Comparison of ENCODE assay signal across 1 cellular context in the genomic region with DNA sequence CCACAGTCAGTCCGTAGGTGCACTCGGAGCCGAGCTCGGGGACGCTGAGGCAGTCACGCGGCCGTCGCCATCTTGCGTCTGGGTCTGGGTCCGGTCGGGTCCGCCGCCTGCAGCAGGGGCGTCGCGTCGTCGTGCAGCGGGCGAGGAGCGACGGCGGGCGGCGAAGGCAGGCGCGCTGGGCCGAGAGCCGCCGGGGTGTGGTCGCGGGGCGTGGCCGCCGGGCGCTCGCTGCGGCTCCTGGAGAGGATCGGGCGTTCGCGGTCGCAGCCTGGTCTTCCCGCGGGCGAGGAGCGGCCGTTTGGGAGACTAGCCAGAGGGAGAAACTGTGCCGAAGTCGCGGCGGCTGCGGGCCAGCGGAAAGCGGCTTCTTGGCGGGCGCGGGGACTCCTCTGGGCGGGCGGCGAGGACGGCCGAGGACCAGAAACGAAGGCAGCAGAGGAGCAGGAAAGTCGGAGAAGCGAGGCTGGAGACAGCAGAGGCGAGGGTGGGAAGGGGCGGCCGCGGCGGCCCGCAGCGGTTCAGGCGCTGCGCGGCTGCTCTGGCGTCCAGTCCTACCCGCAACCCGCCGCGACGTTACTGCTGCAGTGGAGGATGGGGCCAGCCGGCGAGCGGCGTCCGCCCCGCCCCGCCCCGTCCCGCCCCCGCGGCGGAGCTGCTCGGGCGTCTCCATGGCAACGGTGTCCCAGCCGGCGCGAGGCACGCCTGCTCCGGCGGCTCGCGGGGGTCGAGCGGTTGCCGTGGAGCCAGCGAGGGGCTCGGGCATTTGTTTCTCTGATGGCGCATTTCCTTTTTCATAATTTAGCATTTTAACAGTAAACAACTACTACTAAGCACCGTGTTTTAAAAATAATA.
A peak's percentile ranks its signal among the peaks of the same experiment; 100 is the strongest.
TF ChIP-seq lines count a peak whose summit lies in the region.

A gene with protein sequence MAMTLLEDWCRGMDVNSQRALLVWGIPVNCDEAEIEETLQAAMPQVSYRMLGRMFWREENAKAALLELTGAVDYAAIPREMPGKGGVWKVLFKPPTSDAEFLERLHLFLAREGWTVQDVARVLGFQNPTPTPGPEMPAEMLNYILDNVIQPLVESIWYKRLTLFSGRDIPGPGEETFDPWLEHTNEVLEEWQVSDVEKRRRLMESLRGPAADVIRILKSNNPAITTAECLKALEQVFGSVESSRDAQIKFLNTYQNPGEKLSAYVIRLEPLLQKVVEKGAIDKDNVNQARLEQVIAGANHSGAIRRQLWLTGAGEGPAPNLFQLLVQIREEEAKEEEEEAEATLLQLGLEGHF (minus strand): TSS at position 581 of the 852 bp plus-strand sequence. CDS start 745 bp downstream, outside the sequence.

TF ChIP-seq in HepG2, 621 proteins besides CTCF, POLR2A, EP300 and RAD21 (continued from another document and continues in another):
- TF ChIP-seq SOX13 (IDR thresholded peaks at IDR 0.05) (no peak), SOX13 (CRISPR knock-in tag; conservative IDR thresholded peaks at IDR 0.05 in 1 of 2, IDR thresholded peaks at IDR 0.05 in 1 of 2) (peak in 1 of 2 experiments; percentile 24; a peak in 1 of 4 replicates), IKZF1 (IDR thresholded peaks at IDR 0.05) (no peak), ZNF136 (CRISPR knock-in tag; IDR thresholded peaks at IDR 0.05; ENCODE audit: low read depth) (no peak), ZNF430 (CRISPR knock-in tag; IDR thresholded peaks at IDR 0.05) (peak; percentile 43; the same call in 1 of the 2 replicates), ATRX (CRISPR knock-in tag; IDR thresholded peaks at IDR 0.05; ENCODE audit: borderline replicate concordance) (no peak), SRF (IDR thresholded peaks at IDR 0.05; ENCODE audit: low read depth, low read length) (no peak), ZNF335 (CRISPR knock-in tag; IDR thresholded peaks at IDR 0.05) (no peak), SRSF4 (IDR thresholded peaks at IDR 0.05; ENCODE audit: low read depth, low read length, poor library complexity, severe bottlenecking) (no peak), ZNF709 (CRISPR knock-in tag; IDR thresholded peaks at IDR 0.05) (peak; percentile 26; the same call in 1 of the 2 replicates), KLF6 (CRISPR knock-in tag; IDR thresholded peaks at IDR 0.05) (no peak), ISL2 (CRISPR knock-in tag; IDR thresholded peaks at IDR 0.05) (no peak), ZFP1 (CRISPR knock-in tag; IDR thresholded peaks at IDR 0.05) (no peak), ZNF234 (CRISPR knock-in tag; conservative IDR thresholded peaks at IDR 0.05) (no peak; the same call in 1 of the 2 replicates), ZFX (CRISPR knock-in tag; IDR thresholded peaks at IDR 0.05; ENCODE audit: low read depth) (peak; percentile 87), ZNF260 (CRISPR knock-in tag; IDR thresholded peaks at IDR 0.05; ENCODE audit: borderline replicate concordance, low read depth) (no peak), ZNF432 (CRISPR knock-in tag; IDR thresholded peaks at IDR 0.05; ENCODE audit: borderline replicate concordance) (no peak), ZNF354B (CRISPR knock-in tag; IDR thresholded peaks at IDR 0.05) (no peak), NR3C1 (CRISPR knock-in tag; IDR thresholded peaks at IDR 0.05) (no peak), EHMT2 (IDR thresholded peaks at IDR 0.05; ENCODE audit: borderline replicate concordance, low read depth, low read length) (no peak), HIVEP1 (CRISPR knock-in tag; IDR thresholded peaks at IDR 0.05) (no peak; the same call in 1 of the 2 replicates), NKX3-1 (CRISPR knock-in tag; IDR thresholded peaks at IDR 0.05) (no peak), PAF1 (CRISPR knock-in tag; IDR thresholded peaks at IDR 0.05) (no peak), TEAD2 (CRISPR knock-in tag; IDR thresholded peaks at IDR 0.05) (no peak), ZNF713 (CRISPR knock-in tag; IDR thresholded peaks at IDR 0.05) (peak; percentile 20; the same call in 1 of the 2 replicates), TCF7 (IDR thresholded peaks at IDR 0.05; ENCODE audit: low read depth) (no peak), AHR (CRISPR knock-in tag; IDR thresholded peaks at IDR 0.05) (no peak), PHF21A (CRISPR knock-in tag; IDR thresholded peaks at IDR 0.05) (no peak)
- TF ChIP-seq, protein P1, sequence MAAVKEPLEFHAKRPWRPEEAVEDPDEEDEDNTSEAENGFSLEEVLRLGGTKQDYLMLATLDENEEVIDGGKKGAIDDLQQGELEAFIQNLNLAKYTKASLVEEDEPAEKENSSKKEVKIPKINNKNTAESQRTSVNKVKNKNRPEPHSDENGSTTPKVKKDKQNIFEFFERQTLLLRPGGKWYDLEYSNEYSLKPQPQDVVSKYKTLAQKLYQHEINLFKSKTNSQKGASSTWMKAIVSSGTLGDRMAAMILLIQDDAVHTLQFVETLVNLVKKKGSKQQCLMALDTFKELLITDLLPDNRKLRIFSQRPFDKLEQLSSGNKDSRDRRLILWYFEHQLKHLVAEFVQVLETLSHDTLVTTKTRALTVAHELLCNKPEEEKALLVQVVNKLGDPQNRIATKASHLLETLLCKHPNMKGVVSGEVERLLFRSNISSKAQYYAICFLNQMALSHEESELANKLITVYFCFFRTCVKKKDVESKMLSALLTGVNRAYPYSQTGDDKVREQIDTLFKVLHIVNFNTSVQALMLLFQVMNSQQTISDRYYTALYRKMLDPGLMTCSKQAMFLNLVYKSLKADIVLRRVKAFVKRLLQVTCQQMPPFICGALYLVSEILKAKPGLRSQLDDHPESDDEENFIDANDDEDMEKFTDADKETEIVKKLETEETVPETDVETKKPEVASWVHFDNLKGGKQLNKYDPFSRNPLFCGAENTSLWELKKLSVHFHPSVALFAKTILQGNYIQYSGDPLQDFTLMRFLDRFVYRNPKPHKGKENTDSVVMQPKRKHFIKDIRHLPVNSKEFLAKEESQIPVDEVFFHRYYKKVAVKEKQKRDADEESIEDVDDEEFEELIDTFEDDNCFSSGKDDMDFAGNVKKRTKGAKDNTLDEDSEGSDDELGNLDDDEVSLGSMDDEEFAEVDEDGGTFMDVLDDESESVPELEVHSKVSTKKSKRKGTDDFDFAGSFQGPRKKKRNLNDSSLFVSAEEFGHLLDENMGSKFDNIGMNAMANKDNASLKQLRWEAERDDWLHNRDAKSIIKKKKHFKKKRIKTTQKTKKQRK (IDR thresholded peaks at IDR 0.05; ENCODE audit: low read length) = no peak
- TF ChIP-seq, protein P2, sequence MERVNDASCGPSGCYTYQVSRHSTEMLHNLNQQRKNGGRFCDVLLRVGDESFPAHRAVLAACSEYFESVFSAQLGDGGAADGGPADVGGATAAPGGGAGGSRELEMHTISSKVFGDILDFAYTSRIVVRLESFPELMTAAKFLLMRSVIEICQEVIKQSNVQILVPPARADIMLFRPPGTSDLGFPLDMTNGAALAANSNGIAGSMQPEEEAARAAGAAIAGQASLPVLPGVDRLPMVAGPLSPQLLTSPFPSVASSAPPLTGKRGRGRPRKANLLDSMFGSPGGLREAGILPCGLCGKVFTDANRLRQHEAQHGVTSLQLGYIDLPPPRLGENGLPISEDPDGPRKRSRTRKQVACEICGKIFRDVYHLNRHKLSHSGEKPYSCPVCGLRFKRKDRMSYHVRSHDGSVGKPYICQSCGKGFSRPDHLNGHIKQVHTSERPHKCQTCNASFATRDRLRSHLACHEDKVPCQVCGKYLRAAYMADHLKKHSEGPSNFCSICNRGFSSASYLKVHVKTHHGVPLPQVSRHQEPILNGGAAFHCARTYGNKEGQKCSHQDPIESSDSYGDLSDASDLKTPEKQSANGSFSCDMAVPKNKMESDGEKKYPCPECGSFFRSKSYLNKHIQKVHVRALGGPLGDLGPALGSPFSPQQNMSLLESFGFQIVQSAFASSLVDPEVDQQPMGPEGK (CRISPR knock-in tag; IDR thresholded peaks at IDR 0.05) = peak; percentile 71
- TF ChIP-seq, protein P3, sequence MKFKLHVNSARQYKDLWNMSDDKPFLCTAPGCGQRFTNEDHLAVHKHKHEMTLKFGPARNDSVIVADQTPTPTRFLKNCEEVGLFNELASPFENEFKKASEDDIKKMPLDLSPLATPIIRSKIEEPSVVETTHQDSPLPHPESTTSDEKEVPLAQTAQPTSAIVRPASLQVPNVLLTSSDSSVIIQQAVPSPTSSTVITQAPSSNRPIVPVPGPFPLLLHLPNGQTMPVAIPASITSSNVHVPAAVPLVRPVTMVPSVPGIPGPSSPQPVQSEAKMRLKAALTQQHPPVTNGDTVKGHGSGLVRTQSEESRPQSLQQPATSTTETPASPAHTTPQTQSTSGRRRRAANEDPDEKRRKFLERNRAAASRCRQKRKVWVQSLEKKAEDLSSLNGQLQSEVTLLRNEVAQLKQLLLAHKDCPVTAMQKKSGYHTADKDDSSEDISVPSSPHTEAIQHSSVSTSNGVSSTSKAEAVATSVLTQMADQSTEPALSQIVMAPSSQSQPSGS (CRISPR knock-in tag; IDR thresholded peaks at IDR 0.05) = peak; percentile 31; the same call in 1 of the 2 replicates
- TF ChIP-seq, protein P4, sequence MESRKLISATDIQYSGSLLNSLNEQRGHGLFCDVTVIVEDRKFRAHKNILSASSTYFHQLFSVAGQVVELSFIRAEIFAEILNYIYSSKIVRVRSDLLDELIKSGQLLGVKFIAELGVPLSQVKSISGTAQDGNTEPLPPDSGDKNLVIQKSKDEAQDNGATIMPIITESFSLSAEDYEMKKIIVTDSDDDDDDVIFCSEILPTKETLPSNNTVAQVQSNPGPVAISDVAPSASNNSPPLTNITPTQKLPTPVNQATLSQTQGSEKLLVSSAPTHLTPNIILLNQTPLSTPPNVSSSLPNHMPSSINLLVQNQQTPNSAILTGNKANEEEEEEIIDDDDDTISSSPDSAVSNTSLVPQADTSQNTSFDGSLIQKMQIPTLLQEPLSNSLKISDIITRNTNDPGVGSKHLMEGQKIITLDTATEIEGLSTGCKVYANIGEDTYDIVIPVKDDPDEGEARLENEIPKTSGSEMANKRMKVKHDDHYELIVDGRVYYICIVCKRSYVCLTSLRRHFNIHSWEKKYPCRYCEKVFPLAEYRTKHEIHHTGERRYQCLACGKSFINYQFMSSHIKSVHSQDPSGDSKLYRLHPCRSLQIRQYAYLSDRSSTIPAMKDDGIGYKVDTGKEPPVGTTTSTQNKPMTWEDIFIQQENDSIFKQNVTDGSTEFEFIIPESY (CRISPR knock-in tag; IDR thresholded peaks at IDR 0.05) = no peak
- TF ChIP-seq, protein P5, sequence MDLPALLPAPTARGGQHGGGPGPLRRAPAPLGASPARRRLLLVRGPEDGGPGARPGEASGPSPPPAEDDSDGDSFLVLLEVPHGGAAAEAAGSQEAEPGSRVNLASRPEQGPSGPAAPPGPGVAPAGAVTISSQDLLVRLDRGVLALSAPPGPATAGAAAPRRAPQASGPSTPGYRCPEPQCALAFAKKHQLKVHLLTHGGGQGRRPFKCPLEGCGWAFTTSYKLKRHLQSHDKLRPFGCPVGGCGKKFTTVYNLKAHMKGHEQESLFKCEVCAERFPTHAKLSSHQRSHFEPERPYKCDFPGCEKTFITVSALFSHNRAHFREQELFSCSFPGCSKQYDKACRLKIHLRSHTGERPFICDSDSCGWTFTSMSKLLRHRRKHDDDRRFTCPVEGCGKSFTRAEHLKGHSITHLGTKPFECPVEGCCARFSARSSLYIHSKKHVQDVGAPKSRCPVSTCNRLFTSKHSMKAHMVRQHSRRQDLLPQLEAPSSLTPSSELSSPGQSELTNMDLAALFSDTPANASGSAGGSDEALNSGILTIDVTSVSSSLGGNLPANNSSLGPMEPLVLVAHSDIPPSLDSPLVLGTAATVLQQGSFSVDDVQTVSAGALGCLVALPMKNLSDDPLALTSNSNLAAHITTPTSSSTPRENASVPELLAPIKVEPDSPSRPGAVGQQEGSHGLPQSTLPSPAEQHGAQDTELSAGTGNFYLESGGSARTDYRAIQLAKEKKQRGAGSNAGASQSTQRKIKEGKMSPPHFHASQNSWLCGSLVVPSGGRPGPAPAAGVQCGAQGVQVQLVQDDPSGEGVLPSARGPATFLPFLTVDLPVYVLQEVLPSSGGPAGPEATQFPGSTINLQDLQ (CRISPR knock-in tag; IDR thresholded peaks at IDR 0.05) = no peak
- TF ChIP-seq, protein P6, sequence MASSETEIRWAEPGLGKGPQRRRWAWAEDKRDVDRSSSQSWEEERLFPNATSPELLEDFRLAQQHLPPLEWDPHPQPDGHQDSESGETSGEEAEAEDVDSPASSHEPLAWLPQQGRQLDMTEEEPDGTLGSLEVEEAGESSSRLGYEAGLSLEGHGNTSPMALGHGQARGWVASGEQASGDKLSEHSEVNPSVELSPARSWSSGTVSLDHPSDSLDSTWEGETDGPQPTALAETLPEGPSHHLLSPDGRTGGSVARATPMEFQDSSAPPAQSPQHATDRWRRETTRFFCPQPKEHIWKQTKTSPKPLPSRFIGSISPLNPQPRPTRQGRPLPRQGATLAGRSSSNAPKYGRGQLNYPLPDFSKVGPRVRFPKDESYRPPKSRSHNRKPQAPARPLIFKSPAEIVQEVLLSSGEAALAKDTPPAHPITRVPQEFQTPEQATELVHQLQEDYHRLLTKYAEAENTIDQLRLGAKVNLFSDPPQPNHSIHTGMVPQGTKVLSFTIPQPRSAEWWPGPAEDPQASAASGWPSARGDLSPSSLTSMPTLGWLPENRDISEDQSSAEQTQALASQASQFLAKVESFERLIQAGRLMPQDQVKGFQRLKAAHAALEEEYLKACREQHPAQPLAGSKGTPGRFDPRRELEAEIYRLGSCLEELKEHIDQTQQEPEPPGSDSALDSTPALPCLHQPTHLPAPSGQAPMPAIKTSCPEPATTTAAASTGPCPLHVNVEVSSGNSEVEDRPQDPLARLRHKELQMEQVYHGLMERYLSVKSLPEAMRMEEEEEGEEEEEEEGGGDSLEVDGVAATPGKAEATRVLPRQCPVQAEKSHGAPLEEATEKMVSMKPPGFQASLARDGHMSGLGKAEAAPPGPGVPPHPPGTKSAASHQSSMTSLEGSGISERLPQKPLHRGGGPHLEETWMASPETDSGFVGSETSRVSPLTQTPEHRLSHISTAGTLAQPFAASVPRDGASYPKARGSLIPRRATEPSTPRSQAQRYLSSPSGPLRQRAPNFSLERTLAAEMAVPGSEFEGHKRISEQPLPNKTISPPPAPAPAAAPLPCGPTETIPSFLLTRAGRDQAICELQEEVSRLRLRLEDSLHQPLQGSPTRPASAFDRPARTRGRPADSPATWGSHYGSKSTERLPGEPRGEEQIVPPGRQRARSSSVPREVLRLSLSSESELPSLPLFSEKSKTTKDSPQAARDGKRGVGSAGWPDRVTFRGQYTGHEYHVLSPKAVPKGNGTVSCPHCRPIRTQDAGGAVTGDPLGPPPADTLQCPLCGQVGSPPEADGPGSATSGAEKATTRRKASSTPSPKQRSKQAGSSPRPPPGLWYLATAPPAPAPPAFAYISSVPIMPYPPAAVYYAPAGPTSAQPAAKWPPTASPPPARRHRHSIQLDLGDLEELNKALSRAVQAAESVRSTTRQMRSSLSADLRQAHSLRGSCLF (CRISPR knock-in tag; IDR thresholded peaks at IDR 0.05; ENCODE audit: borderline replicate concordance) = no peak
- TF ChIP-seq, protein P7, sequence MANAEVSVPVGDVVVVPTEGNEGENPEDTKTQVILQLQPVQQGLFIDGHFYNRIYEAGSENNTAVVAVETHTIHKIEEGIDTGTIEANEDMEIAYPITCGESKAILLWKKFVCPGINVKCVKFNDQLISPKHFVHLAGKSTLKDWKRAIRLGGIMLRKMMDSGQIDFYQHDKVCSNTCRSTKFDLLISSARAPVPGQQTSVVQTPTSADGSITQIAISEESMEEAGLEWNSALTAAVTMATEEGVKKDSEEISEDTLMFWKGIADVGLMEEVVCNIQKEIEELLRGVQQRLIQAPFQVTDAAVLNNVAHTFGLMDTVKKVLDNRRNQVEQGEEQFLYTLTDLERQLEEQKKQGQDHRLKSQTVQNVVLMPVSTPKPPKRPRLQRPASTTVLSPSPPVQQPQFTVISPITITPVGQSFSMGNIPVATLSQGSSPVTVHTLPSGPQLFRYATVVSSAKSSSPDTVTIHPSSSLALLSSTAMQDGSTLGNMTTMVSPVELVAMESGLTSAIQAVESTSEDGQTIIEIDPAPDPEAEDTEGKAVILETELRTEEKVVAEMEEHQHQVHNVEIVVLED (CRISPR knock-in tag; IDR thresholded peaks at IDR 0.05; ENCODE audit: borderline replicate concordance) = no peak; the same call in 1 of the 2 replicates
